17 cellular contexts compared by ENCODE assay signal in the genomic region with DNA sequence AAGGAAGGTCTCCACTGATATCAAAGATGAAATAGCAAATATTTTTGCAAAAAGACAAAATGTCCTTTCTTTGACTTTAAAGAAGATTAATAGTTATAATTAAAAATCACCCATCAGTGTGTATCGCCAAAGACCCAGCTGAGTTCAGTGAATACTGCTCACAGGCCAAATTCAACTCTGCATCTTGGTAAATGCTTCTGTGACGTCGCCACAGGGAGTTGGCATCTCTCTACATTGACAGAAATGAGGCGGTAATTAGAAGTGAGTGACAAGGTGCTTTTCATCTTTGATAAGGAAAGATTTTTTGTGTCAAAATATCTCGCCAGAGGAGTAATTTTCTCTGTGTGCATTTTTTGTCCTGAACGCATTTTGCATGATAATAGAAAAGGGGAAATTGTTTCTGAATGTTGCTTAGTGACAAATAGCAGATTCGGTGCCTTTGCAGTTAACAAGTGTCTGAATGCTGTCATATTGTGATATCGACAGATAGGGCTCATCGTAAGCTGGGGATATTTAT.
"Had no signal": no experiment of that assay in that cellular context is flagged by ENCODE, and none has a peak within 500 bp of the region (broad histone marks: within the 10 kb centered on the region; RNA-seq: fewer than 3 reads in every experiment).

No MANE protein-coding gene starts in this region.

- H3K4me1 Mint-ChIP-seq: naive thymus-derived CD4-positive, alpha-beta T cell; nephron progenitor cell; stimulated activated memory B cell treated with anti-CD40 and anti-IgM and Interleukin-4, amounts not matched to agents 10 μg/mL and 1 μg/mL and 100 μg/mL, for 72 hours had no signal

- H3K27ac Mint-ChIP-seq: naive thymus-derived CD4-positive, alpha-beta T cell; nephron progenitor cell; stimulated activated memory B cell treated with anti-CD40 and anti-IgM and Interleukin-4, amounts not matched to agents 10 μg/mL and 1 μg/mL and 100 μg/mL, for 72 hours; stimulated activated naive CD8-positive, alpha-beta T cell treated with anti-CD3 and anti-CD28 coated beads, Interleukin-15, Interleukin-2, amounts not matched to agents 100 ng/mL and 50 ng/mL, for 24 hours had no signal

- H3K36me3 Mint-ChIP-seq: naive thymus-derived CD4-positive, alpha-beta T cell; stimulated activated memory B cell treated with anti-CD40 and anti-IgM and Interleukin-4, amounts not matched to agents 10 μg/mL and 1 μg/mL and 100 μg/mL, for 72 hours had no signal

- DNase-seq: dorsolateral prefrontal cortex; effector CD8-positive, alpha-beta T cell; foreskin melanocyte; heart left ventricle; hippocampal formation; mammary epithelial cell; naive thymus-derived CD4-positive, alpha-beta T cell; nephron progenitor cell; psoas muscle; spleen; stimulated activated CD4-positive, alpha-beta T cell treated with anti-CD3 and anti-CD28 coated beads, Interleukin-15, amount 100 ng/mL, for 24 hours; stimulated activated CD4-positive, alpha-beta T cell treated with anti-CD3 and anti-CD28 coated beads, Interleukin-1b, Interleukin-23, amount 100 ng/mL, for 48 hours; stimulated activated CD4-positive, alpha-beta T cell treated with anti-CD3 and anti-CD28 coated beads, Interleukin-4, amount 100 ng/mL, for 24 hours; testis; upper lobe of right lung had no signal

- H3K4me3 Mint-ChIP-seq: naive thymus-derived CD4-positive, alpha-beta T cell; nephron progenitor cell; stimulated activated memory B cell treated with anti-CD40 and anti-IgM and Interleukin-4, amounts not matched to agents 10 μg/mL and 1 μg/mL and 100 μg/mL, for 72 hours; stimulated activated naive CD8-positive, alpha-beta T cell treated with anti-CD3 and anti-CD28 coated beads, Interleukin-15, Interleukin-2, amounts not matched to agents 100 ng/mL and 50 ng/mL, for 24 hours had no signal

- H3K9me3 Mint-ChIP-seq: nephron progenitor cell had no signal

- H3K27me3 Mint-ChIP-seq: naive thymus-derived CD4-positive, alpha-beta T cell; stimulated activated memory B cell treated with anti-CD40 and anti-IgM and Interleukin-4, amounts not matched to agents 10 μg/mL and 1 μg/mL and 100 μg/mL, for 72 hours; stimulated activated naive CD8-positive, alpha-beta T cell treated with anti-CD3 and anti-CD28 coated beads, Interleukin-15, Interleukin-2, amounts not matched to agents 100 ng/mL and 50 ng/mL, for 24 hours had no signal
